In genomic region chr21:42973991-42974831, GRCh38 we compare ENCODE assay signal across 8 cellular contexts. TPM values are rescaled to one million over a fixed set of nuclear protein-coding genes. Genes with fewer than 3 reads are reported as not detected.
DNase-seq lines count a peak whose midpoint lies in the region; ATAC-seq and TF ChIP-seq lines count a peak whose summit lies in the region.

PKNOX1 (plus strand) TSS chr21:42974562; CDS start chr21:43004382, 29,820 bp downstream.

- peak within 1 kb of the TSS; percentile 90 for H3K9ac ChIP-seq in iPS-18a (ENCODE audit: low read length)
- H3K9ac ChIP-seq in skeletal muscle satellite cell (ENCODE audit: low read depth, low read length): peak within 1 kb of the TSS; percentile 94

- no peak for TF ChIP-seq CTCF in AG04450 (IDR thresholded peaks at IDR 0.05; ENCODE audit: low read depth, low read length)
- 0 out of 2 replicates have a peak, but pooled peaks have one; percentile 5 for TF ChIP-seq CTCF in VCaP (conservative IDR thresholded peaks at IDR 0.05)

- POLR2A ChIA-PET in AG04450 (lab: Yijun Ruan, JAX): interaction anchor here (0.6 to 1.3 kb wide), 7 partner anchors 9 to 81 kb away, joined by 3 to 11 read pairs (median 4); partner anchors contain the start of gene NDUFV3

- H3K4me3 ChIP-seq in AG04450 (ENCODE audit: low read depth, low read length) (peak within 1 kb of the TSS; percentile 87), iPS-18a (ENCODE audit: low read length) (peak within 1 kb of the TSS; percentile 62), skeletal muscle satellite cell (ENCODE audit: low read length) (peak within 1 kb of the TSS; percentile 86)

- ATAC-seq in GM18873 (IDR thresholded peaks at IDR 0.05; ENCODE audit: low FRiP score, unreplicated experiment) (peak; percentile 81), HG03139 (IDR thresholded peaks at IDR 0.05; ENCODE audit: unreplicated experiment) (peak; percentile 80)

- peaks cover 40% of the 10 kb centered on the region for H3K4me1 ChIP-seq in iPS-18a (ENCODE audit: control insufficient read depth, low read depth, low read length)
- peaks cover 12% of the 10 kb centered on the region for H3K4me1 ChIP-seq in skeletal muscle satellite cell (ENCODE audit: control insufficient read depth, insufficient read depth, low read length)

- H3K9me3 ChIP-seq in AG04450 (ENCODE audit: control insufficient read depth, insufficient read depth, low read length): no peaks in the 10 kb centered on the region; the same call in 1 of the 2 replicates
- H3K9me3 ChIP-seq in iPS-18a (ENCODE audit: control insufficient read depth, low read depth, low read length): no peaks in the 10 kb centered on the region
- H3K9me3 ChIP-seq in skeletal muscle satellite cell (replicated peaks; ENCODE audit: low read length): no peaks in the 10 kb centered on the region

- H3K36me3 ChIP-seq in iPS-18a (ENCODE audit: control insufficient read depth, low read depth, low read length) (peaks cover 18% of the 10 kb centered on the region), skeletal muscle satellite cell (ENCODE audit: insufficient read depth, low read length) (no peaks in the 10 kb centered on the region)

- H3K27me3 ChIP-seq in AG04450 (ENCODE audit: control insufficient read depth, insufficient read depth, low read length) (peaks cover 1% of the 10 kb centered on the region), iPS-18a (ENCODE audit: control insufficient read depth, insufficient read depth, low read length) (no peaks in the 10 kb centered on the region), skeletal muscle satellite cell (ENCODE audit: control insufficient read depth, insufficient read depth, low read length) (no peaks in the 10 kb centered on the region)

- peak within 1 kb of the TSS; percentile 90 for H3K27ac ChIP-seq in AG04450 (ENCODE audit: low read depth, low read length)
- H3K27ac ChIP-seq in VCaP: peak within 1 kb of the TSS; percentile 100
- peak within 1 kb of the TSS; percentile 81 for H3K27ac ChIP-seq in iPS-18a (ENCODE audit: low read length)

- peak within 1 kb of the TSS; percentile 97 for H3K4me2 ChIP-seq in skeletal muscle satellite cell (ENCODE audit: low read length)

- DNase-seq in AG04450 (ENCODE audit: low read depth, low spot score) (peak; percentile 97), NCI-H2196 treated with DMSO at 0.1 percent for 48 hours (lab: John Stamatoyannopoulos, UW; ENCODE audit: unreplicated experiment) (peak; percentile 98), T47D (ENCODE audit: low read depth in 1 of 2, low spot score in 1 of 2) (peak; percentile 99)

- in situ Hi-C loops in T47D (cut with HindIII; ENCODE audit: low pct_unique_long_range_greater_than_20kb, low sequenced_read_pairs): no loop called here

- CTCF ChIA-PET in AG04450 (lab: Charles Lee): no interaction called here

RNA-seq across cellular contexts. Expression of gene PKNOX1, which starts in this region (rescaled TPM):
- 57.4 and 65.6 TPM in 2 replicates for polyA plus RNA-seq in AG04450 (2011; rRNA removed)
- polyA minus RNA-seq in AG04450 (2011; rRNA and poly(A)+ RNA removed): 27.6 and 40.8 TPM in 2 replicates
- 18.8 and 21.3 TPM in 2 replicates for total RNA-seq in skeletal muscle satellite cell (2012; rRNA removed)

Comparison
In these comparisons a context has a peak if more than half of its experiments do, and no peak if none do; other contexts are left out.
1. Peak in every context shown above with its lines: DNase-seq, ATAC-seq, H3K4me3 ChIP-seq and H3K27ac ChIP-seq.